Comparison of ENCODE assay signal across 12 cellular contexts in genomic region chr15:62403164-62403809, GRCh38. TPM values are rescaled to one million over a fixed set of nuclear protein-coding genes. Genes with fewer than 3 reads are reported as not detected.
DNase-seq lines count a peak whose midpoint lies in the region; ATAC-seq and TF ChIP-seq lines count a peak whose summit lies in the region.
"Had no signal": no experiment of that assay in that cellular context is flagged by ENCODE, and none has a peak within 500 bp of the region (broad histone marks: within the 10 kb centered on the region; RNA-seq: fewer than 3 reads in every experiment).

No MANE protein-coding gene starts in this region.

- no peak overlapping the region for H3K4me3 Mint-ChIP-seq in natural killer cell
- H3K4me3 Mint-ChIP-seq: activated CD4-positive, alpha-beta T cell treated with anti-CD3 and anti-CD28 coated beads, Interleukin-2, amount 10 ng/mL, durations not matched to agents 24 days and 14 days; activated naive CD4-positive, alpha-beta T cell treated with anti-CD3 and anti-CD28 coated beads, Interleukin-2, amount 50 U/mL, for 24 hours; CD8-positive, alpha-beta T cell had no signal

- no peaks in the 10 kb centered on the region for H3K36me3 Mint-ChIP-seq in natural killer cell

- ATAC-seq in natural killer cell (no peak), HG02973 (IDR thresholded peaks at IDR 0.05; ENCODE audit: unreplicated experiment) (no peak)
- ATAC-seq: CD8-positive, alpha-beta T cell had no signal

- intact Hi-C loops in natural killer cell (cut with micrococcal nuclease) = no loop called here

- DNase-seq in AG08396 (ENCODE audit: low spot score) (peak; percentile 71), LoVo (ENCODE audit: low spot score) (peak; percentile 51), choroid plexus epithelial cell (ENCODE audit: low read depth) (peak; percentile 85), kidney glomerular epithelial cell (lab: John Stamatoyannopoulos, UW) (peak; percentile 27), natural killer cell (no peak), AML-193 (lab: John Stamatoyannopoulos, UW) (no peak), NCI-H82 (lab: John Stamatoyannopoulos, UW) (no peak)
- DNase-seq: activated CD4-positive, alpha-beta T cell treated with anti-CD3 and anti-CD28 coated beads, Interleukin-2, amount 10 ng/mL, durations not matched to agents 24 days and 14 days; CD8-positive, alpha-beta T cell had no signal

- peaks cover 0 to 2% of the 10 kb centered on the region in 2 donors for H3K9me3 Mint-ChIP-seq in natural killer cell

- no peak overlapping the region for H3K4me3 ChIP-seq in choroid plexus epithelial cell (ENCODE audit: low read depth, low read length)
- H3K4me3 ChIP-seq: prostate gland had no signal

- H3K27ac Mint-ChIP-seq in natural killer cell = no peak overlapping the region
- H3K27ac Mint-ChIP-seq: activated CD4-positive, alpha-beta T cell treated with anti-CD3 and anti-CD28 coated beads, Interleukin-2, amount 10 ng/mL, durations not matched to agents 24 days and 14 days; activated naive CD4-positive, alpha-beta T cell treated with anti-CD3 and anti-CD28 coated beads, Interleukin-2, amount 50 U/mL, for 24 hours; CD8-positive, alpha-beta T cell had no signal

- H3K4me1 Mint-ChIP-seq in natural killer cell = no peaks in the 10 kb centered on the region
- H3K4me1 Mint-ChIP-seq: activated CD4-positive, alpha-beta T cell treated with anti-CD3 and anti-CD28 coated beads, Interleukin-2, amount 10 ng/mL, durations not matched to agents 24 days and 14 days; activated naive CD4-positive, alpha-beta T cell treated with anti-CD3 and anti-CD28 coated beads, Interleukin-2, amount 50 U/mL, for 24 hours had no signal

- TF ChIP-seq CTCF in choroid plexus epithelial cell (conservative IDR thresholded peaks at IDR 0.05; ENCODE audit: low read depth, low read length) (no peak), natural killer cell (IDR thresholded peaks at IDR 0.05) (no peak)

- H3K27me3 Mint-ChIP-seq in natural killer cell (ENCODE audit: low read depth in 2 of 2) = peaks cover 21 to 49% of the 10 kb centered on the region in 2 donors

RNA-seq across cellular contexts. Expression of gene TLN2, which starts 12.9 kb away (rescaled TPM):
- total RNA-seq in natural killer cell = 1 to 10 TPM in 2 of 3 donors, under 1 TPM in 1; 0.70 to 2.4 (median 1.2) TPM

Comparison
In these comparisons a context has a peak if more than half of its experiments do, and no peak if none do; other contexts are left out.
1. DNase-seq: peak in AG08396 (single experiment), LoVo (single experiment), choroid plexus epithelial cell (single experiment) and kidney glomerular epithelial cell (single experiment); none in natural killer cell (single experiment), AML-193 (0 of 2) and NCI-H82 (single experiment).